In the genomic region with DNA sequence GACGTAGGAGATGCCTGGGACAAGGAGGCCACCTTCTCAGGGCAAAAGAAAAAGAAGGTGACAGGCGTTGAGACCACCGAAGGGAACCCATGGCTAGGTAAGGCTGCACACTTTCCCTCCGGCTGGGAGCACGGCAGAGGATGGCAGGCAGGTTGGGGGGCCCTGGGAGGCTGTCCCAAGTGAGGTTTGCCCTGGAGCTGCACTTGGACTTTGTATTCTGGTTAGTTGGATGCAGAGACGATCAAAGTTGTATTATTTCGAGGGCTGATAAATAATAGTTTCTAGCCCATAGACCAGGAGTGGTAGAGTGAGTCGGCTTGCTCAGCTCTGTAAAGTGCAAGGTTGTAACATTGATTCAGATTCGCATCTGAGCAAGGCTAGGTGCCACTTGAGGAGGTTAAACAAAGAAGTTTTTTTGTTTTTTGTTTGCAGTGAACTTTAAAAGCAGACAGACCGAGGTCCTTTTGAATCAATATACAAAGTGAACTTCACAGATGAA, we compare ENCODE assay signal across 7 cellular contexts. TPM values are rescaled to one million over a fixed set of nuclear protein-coding genes. Genes with fewer than 3 reads are reported as not detected.
DNase-seq lines count a peak whose midpoint lies in the region; ATAC-seq and TF ChIP-seq lines count a peak whose summit lies in the region.

No MANE protein-coding gene starts in this region.

- CTCF ChIA-PET in activated B cell treated with CpG ODN at 0.5 μM for 24 hours (lab: Charles Lee), result interaction anchor here (1.0 to 1.4 kb wide), 3 partner anchors 47 to 876 kb away, joined by 3 to 4 read pairs (median 3); a partner anchor contains a TSS

- H3K4me1 Mint-ChIP-seq in activated B cell treated with CpG ODN at 0.5 μM for 24 hours, result peaks cover 19% of the 10 kb centered on the region

- no peaks in the 10 kb centered on the region for H3K36me3 ChIP-seq in hepatocyte (replicated peaks; ENCODE audit: insufficient read depth, low read depth)

- ATAC-seq in HG03135 (IDR thresholded peaks at IDR 0.05; ENCODE audit: unreplicated experiment), result peak; percentile 2
- no peak for ATAC-seq in activated B cell treated with CpG ODN at 0.5 μM for 24 hours (ENCODE audit: low read depth)
- ATAC-seq in GM19463 (IDR thresholded peaks at IDR 0.05; ENCODE audit: unreplicated experiment), result no peak
- no peak for ATAC-seq in HG03045 (IDR thresholded peaks at IDR 0.05; ENCODE audit: unreplicated experiment)

- peaks cover 7% of the 10 kb centered on the region for H3K4me1 ChIP-seq in hepatocyte (ENCODE audit: insufficient read depth)

- H3K36me3 Mint-ChIP-seq in activated B cell treated with CpG ODN at 0.5 μM for 24 hours (ENCODE audit: low read depth), result peaks cover 16% of the 10 kb centered on the region

- H3K4me3 ChIP-seq in hepatocyte, result peak overlapping the region; percentile 56
- peak overlapping the region; percentile 66 to 83 (median 77) for H3K4me3 ChIP-seq in skin epidermis

- H2AFZ ChIP-seq in hepatocyte, result peak overlapping the region; percentile 54

- H3K9me2 ChIP-seq in hepatocyte (replicated peaks; ENCODE audit: insufficient read depth), result no peaks in the 10 kb centered on the region

- intact Hi-C loops in activated B cell treated with CpG ODN at 0.5 μM for 24 hours (cut with micrococcal nuclease), result loop anchor here (1.0 kb wide), 2 partner anchors 40 to 72 kb away; a partner anchor contains a TSS

- H3K4me2 ChIP-seq in hepatocyte, result peak overlapping the region; percentile 80

- no peaks in the 10 kb centered on the region for H4K20me1 ChIP-seq in hepatocyte (ENCODE audit: insufficient read depth, poor library complexity, severe bottlenecking)

- TF ChIP-seq CTCF in activated B cell treated with CpG ODN at 0.5 μM for 24 hours (IDR thresholded peaks at IDR 0.05) (no peak), hepatocyte (IDR thresholded peaks at IDR 0.05; ENCODE audit: poor library complexity) (no peak)

- H3K4me3 Mint-ChIP-seq in activated B cell treated with CpG ODN at 0.5 μM for 24 hours, result peak overlapping the region; percentile 85

- POLR2A ChIA-PET in activated B cell treated with CpG ODN at 0.5 μM for 24 hours (lab: Charles Lee), result interaction anchor here (0.6 to 2.8 kb wide), 5 partner anchors 18 to 1526 kb away, joined by 3 to 33 read pairs (median 5); a partner anchor contains a TSS

- no peaks in the 10 kb centered on the region for H3K27me3 ChIP-seq in hepatocyte

- 12% methylated on average over 10 of the region's 10 CpGs for WGBS in hepatocyte (ENCODE audit: low lambda C conversion rate, missing lambda C conversion rate)

- peaks cover 43% of the 10 kb centered on the region for H3K79me2 ChIP-seq in hepatocyte

- H3K27ac Mint-ChIP-seq in activated B cell treated with CpG ODN at 0.5 μM for 24 hours, result no peak overlapping the region

- H3K27ac ChIP-seq in hepatocyte, result peak overlapping the region; percentile 73
- peak overlapping the region in 20 of 21 experiments; percentile 55 to 93 (median 84) for H3K27ac ChIP-seq in skin epidermis

- H3K9me3 Mint-ChIP-seq in activated B cell treated with CpG ODN at 0.5 μM for 24 hours, result no peaks in the 10 kb centered on the region

- DNase-seq in activated B cell treated with CpG ODN at 0.5 μM for 24 hours (no peak), hepatocyte (ENCODE audit: low spot score) (no peak), NCI-H1092 treated with DMSO at 0.1 percent for 48 hours (lab: John Stamatoyannopoulos, UW) (no peak)

- H3K27me3 Mint-ChIP-seq in activated B cell treated with CpG ODN at 0.5 μM for 24 hours, result peaks cover 5% of the 10 kb centered on the region

- H3K9me3 ChIP-seq in hepatocyte (ENCODE audit: low read depth), result no peaks in the 10 kb centered on the region

RNA-seq across cellular contexts. Expression of a gene that starts 0.6 kb away (rescaled TPM):
- total RNA-seq in activated B cell treated with CpG ODN at 0.5 μM for 24 hours (5.2 and 6.2 TPM in 2 replicates), hepatocyte (51.6 and 53.3 TPM in 2 replicates)
- polyA plus RNA-seq in hepatocyte, result 10.0 and 18.6 TPM in 2 replicates

RNA-seq across cellular contexts. Expression of a gene that starts 39.7 kb away (rescaled TPM):
- 45.9 and 47.5 TPM in 2 replicates for total RNA-seq in activated B cell treated with CpG ODN at 0.5 μM for 24 hours
- 15.8 and 23.8 TPM in 2 replicates for total RNA-seq in hepatocyte
- polyA plus RNA-seq in hepatocyte, result 33.7 and 38.0 TPM in 2 replicates
